In the genomic region with DNA sequence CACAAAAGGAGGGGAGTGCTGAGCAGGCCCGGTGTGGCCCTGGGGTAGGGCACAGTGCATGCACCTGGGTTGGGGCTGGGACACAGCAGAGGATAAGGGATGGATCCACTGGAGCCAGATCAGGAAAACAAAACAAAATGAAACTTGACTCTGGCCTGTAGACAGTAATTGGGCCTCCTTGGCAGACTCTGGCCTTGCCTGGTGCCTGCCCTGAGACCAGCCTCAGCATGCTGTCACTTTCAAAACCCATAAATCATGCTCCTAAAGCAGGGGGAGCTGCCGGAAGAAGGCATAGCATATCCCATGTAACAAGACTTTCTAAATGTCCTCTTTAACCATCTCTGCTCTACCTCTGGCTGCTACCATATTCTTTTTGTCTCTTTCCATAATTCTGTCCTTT, we compare ENCODE assay signal across 15 cellular contexts.
A peak's percentile ranks its signal among the peaks of the same experiment; 100 is the strongest.
DNase-seq lines count a peak whose midpoint lies in the region; TF ChIP-seq lines count a peak whose summit lies in the region.
"Had no signal": no experiment of that assay in that cellular context is flagged by ENCODE, and none has a peak within 500 bp of the region (broad histone marks: within the 10 kb centered on the region; RNA-seq: fewer than 3 reads in every experiment).

No MANE protein-coding gene starts in this region.

- no peaks in the 10 kb centered on the region for H4K20me1 ChIP-seq in osteoblast (ENCODE audit: insufficient read depth, low read length)
- H4K20me1 ChIP-seq in smooth muscle cell (ENCODE audit: low read depth), result no peaks in the 10 kb centered on the region

- peak overlapping the region; percentile 43 for H3K4ac ChIP-seq in neuronal stem cell (ENCODE audit: low read length)

- H3K9ac ChIP-seq in neuronal stem cell (ENCODE audit: low read depth, low read length, poor library complexity) (no peak overlapping the region), smooth muscle cell (ENCODE audit: low read depth) (no peak overlapping the region)

- H3K23ac ChIP-seq in neuronal stem cell (ENCODE audit: low read depth, low read length, poor library complexity), result no peak overlapping the region

- H2AK5ac ChIP-seq in neuronal stem cell (ENCODE audit: low read depth, low read length), result no peak overlapping the region

- H3K4me3 ChIP-seq in HEK293 (ENCODE audit: low read depth, low read length), result no peak overlapping the region
- no peak overlapping the region for H3K4me3 ChIP-seq in neuronal stem cell (ENCODE audit: low read length in 2 of 2)
- H3K4me3 ChIP-seq in osteoblast (ENCODE audit: insufficient read depth, low read length), result no peak overlapping the region
- H3K4me3 ChIP-seq in smooth muscle cell, result no peak overlapping the region
- H3K4me3 ChIP-seq: HAP-1 had no signal

- CTCF ChIA-PET in HEK293 (lab: Yijun Ruan, JAX), result interaction anchor here (0.7 to 1.2 kb wide), 2 partner anchors 18 to 105 kb away, joined by 3 read pairs; no protein-coding TSS in a partner anchor

- H3K4me1 ChIP-seq in HEK293 (ENCODE audit: control insufficient read depth, insufficient read depth, low read length) (peaks cover 3% of the 10 kb centered on the region), neuronal stem cell (ENCODE audit: control insufficient read depth in 2 of 2, insufficient read depth in 1 of 2, low read depth in 1 of 2, low read length in 2 of 2) (peaks cover 4 to 6% of the 10 kb centered on the region in 2 donors), osteoblast (ENCODE audit: insufficient read depth, low read length) (no peaks in the 10 kb centered on the region), smooth muscle cell (ENCODE audit: low read depth) (peaks cover 9% of the 10 kb centered on the region)
- H3K4me1 ChIP-seq: HAP-1 had no signal

- H3K36me3 ChIP-seq in HEK293 (ENCODE audit: control insufficient read depth in 2 of 2, insufficient read depth in 1 of 2, low read length in 2 of 2) (no peaks in the 10 kb centered on the region), neuronal stem cell (replicated peaks in 1 of 2; ENCODE audit: control insufficient read depth in 2 of 2, insufficient read depth in 2 of 2, low read length in 2 of 2) (no peaks in the 10 kb centered on the region), osteoblast (ENCODE audit: insufficient read depth, low read length) (no peaks in the 10 kb centered on the region), smooth muscle cell (ENCODE audit: low read depth) (no peaks in the 10 kb centered on the region)
- H3K36me3 ChIP-seq: HAP-1 had no signal

- no peak overlapping the region for H4K91ac ChIP-seq in neuronal stem cell (ENCODE audit: low read depth, low read length, poor library complexity)

- DNase-seq in DMS 273 (lab: John Stamatoyannopoulos, UW; ENCODE audit: unreplicated experiment) (peak; percentile 65), ecto neural progenitor cell (ENCODE audit: low spot score) (peak; percentile 16), neuronal stem cell (ENCODE audit: low spot score) (no peak), SHP77 (lab: John Stamatoyannopoulos, UW) (no peak), osteoblast (ENCODE audit: insufficient read length, low spot score, missing footprints) (no peak), smooth muscle cell (lab: John Stamatoyannopoulos, UW; ENCODE audit: unreplicated experiment) (no peak)
- DNase-seq: ACHN, AML-193, COR-L47, DMS53, NCI-H1417 treated with DMSO at 0.1 percent for 48 hours, NCI-H2029 treated with DMSO at 0.1 percent for 48 hours had no signal

- H2BK12ac ChIP-seq in neuronal stem cell (ENCODE audit: low read length), result no peak overlapping the region

- no peak overlapping the region for H2AFZ ChIP-seq in neuronal stem cell (ENCODE audit: low read length)
- no peak overlapping the region for H2AFZ ChIP-seq in osteoblast (ENCODE audit: low read length)
- no peak overlapping the region for H2AFZ ChIP-seq in smooth muscle cell (ENCODE audit: low read depth)

- H2BK15ac ChIP-seq in neuronal stem cell (ENCODE audit: low read length), result no peak overlapping the region

- H3K14ac ChIP-seq in neuronal stem cell (ENCODE audit: low read length), result no peak overlapping the region

- H2BK5ac ChIP-seq in neuronal stem cell (ENCODE audit: low read length), result no peak overlapping the region

- POLR2A ChIA-PET in HEK293 (lab: Yijun Ruan, JAX), result no interaction called here

- H3F3A ChIP-seq in smooth muscle cell (ENCODE audit: low read depth), result no peaks in the 10 kb centered on the region

- no peak overlapping the region for H2BK120ac ChIP-seq in neuronal stem cell (ENCODE audit: low read depth, low read length)

- no peak overlapping the region for H4K8ac ChIP-seq in neuronal stem cell (ENCODE audit: low read depth, low read length)

- no peak for TF ChIP-seq CTCF in HEK293 (tag by site-specific recombination; IDR thresholded peaks at IDR 0.05)
- no peak for TF ChIP-seq CTCF in osteoblast (IDR thresholded peaks at IDR 0.05; ENCODE audit: extremely low read depth, low read depth, low read length)
- TF ChIP-seq CTCF in smooth muscle cell (IDR thresholded peaks at IDR 0.05; ENCODE audit: borderline replicate concordance, insufficient read depth, poor library complexity, severe bottlenecking), result no peak

- no peak overlapping the region for H3K27ac ChIP-seq in HEK293 (ENCODE audit: extremely low read depth, low read depth, low read length)
- no peak overlapping the region for H3K27ac ChIP-seq in neuronal stem cell (replicated peaks; ENCODE audit: low read length)
- H3K27ac ChIP-seq in osteoblast (ENCODE audit: low read depth, low read length), result no peak overlapping the region
- H3K27ac ChIP-seq in smooth muscle cell (ENCODE audit: low read depth), result no peak overlapping the region
- H3K27ac ChIP-seq: HL-60 had no signal

- H3K18ac ChIP-seq in neuronal stem cell (ENCODE audit: low read length), result no peak overlapping the region

- WGBS in neuronal stem cell (ENCODE audit: extremely low coverage in 2 of 2, insufficient read length in 2 of 2, insufficient replicate concordance in 1 of 2), 2 donors, result no CpG with 5 or more reads among the region's 2 CpGs
- 69% methylated on average over 2 of the region's 2 CpGs for WGBS in smooth muscle cell (ENCODE audit: low lambda C conversion rate)

- H3K79me1 ChIP-seq in neuronal stem cell (ENCODE audit: low read depth, low read length), result no peaks in the 10 kb centered on the region

- H3K9me3 ChIP-seq in HEK293 (ENCODE audit: control insufficient read depth, insufficient read depth, low read depth, low read length) (no peaks in the 10 kb centered on the region), neuronal stem cell (replicated peaks in 1 of 2; ENCODE audit: control insufficient read depth in 2 of 2, insufficient read depth in 1 of 2, low read depth in 1 of 2, low read length in 2 of 2) (peaks cover 0 to 4% of the 10 kb centered on the region in 2 donors), osteoblast (ENCODE audit: low read depth, low read length) (no peaks in the 10 kb centered on the region), smooth muscle cell (replicated peaks; ENCODE audit: low read depth) (no peaks in the 10 kb centered on the region)
- H3K9me3 ChIP-seq: HAP-1 had no signal

- H3K4me2 ChIP-seq in neuronal stem cell (ENCODE audit: insufficient read depth, low read length, poor library complexity, severe bottlenecking) (no peak overlapping the region), osteoblast (ENCODE audit: insufficient read depth, low read length) (no peak overlapping the region), smooth muscle cell (no peak overlapping the region)

- no peaks in the 10 kb centered on the region for H3K27me3 ChIP-seq in neuronal stem cell (ENCODE audit: control insufficient read depth in 3 of 3, insufficient read depth in 3 of 3, low read depth in 1 of 3, low read length in 3 of 3)
- peaks cover 38% of the 10 kb centered on the region for H3K27me3 ChIP-seq in osteoblast (ENCODE audit: insufficient read depth, low read length)
- no peaks in the 10 kb centered on the region for H3K27me3 ChIP-seq in smooth muscle cell (ENCODE audit: low read depth)

- H3K79me2 ChIP-seq in osteoblast (ENCODE audit: insufficient read depth, low read length) (no peaks in the 10 kb centered on the region), smooth muscle cell (ENCODE audit: low read depth) (no peaks in the 10 kb centered on the region)

TF ChIP-seq in HEK293, 187 proteins besides CTCF, POLR2A, EP300 and RAD21:
- TF ChIP-seq, protein P1, sequence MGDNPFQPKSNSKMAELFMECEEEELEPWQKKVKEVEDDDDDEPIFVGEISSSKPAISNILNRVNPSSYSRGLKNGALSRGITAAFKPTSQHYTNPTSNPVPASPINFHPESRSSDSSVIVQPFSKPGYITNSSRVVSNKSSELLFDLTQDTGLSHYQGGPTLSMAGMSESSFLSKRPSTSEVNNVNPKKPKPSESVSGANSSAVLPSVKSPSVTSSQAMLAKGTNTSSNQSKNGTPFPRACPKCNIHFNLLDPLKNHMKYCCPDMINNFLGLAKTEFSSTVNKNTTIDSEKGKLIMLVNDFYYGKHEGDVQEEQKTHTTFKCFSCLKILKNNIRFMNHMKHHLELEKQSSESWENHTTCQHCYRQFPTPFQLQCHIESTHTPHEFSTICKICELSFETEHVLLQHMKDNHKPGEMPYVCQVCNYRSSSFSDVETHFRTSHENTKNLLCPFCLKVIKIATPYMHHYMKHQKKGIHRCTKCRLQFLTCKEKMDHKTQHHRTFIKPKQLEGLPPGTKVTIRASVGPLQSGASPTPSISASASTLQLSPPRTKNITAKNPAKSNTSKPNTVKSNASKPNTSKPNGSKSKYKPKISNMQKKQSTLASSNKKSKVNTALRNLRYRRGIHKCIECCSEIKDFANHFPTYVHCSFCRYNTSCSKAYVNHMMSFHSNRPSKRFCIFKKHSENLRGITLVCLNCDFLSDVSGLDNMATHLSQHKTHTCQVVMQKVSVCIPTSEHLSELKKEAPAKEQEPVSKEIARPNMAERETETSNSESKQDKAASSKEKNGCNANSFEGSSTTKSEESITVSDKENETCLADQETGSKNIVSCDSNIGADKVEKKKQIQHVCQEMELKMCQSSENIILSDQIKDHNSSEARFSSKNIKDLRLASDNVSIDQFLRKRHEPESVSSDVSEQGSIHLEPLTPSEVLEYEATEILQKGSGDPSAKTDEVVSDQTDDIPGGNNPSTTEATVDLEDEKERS (tag by site-specific recombination; IDR thresholded peaks at IDR 0.05), result no peak
- peak; percentile 50; the same call in 1 of the 2 replicates for TF ChIP-seq ZNF341 (tag by site-specific recombination; IDR thresholded peaks at IDR 0.05; ENCODE audit: low read depth)

Comparison
In these comparisons a context has a peak if more than half of its experiments do, and no peak if none do; other contexts are left out.
1. DNase-seq: peak in DMS 273 (single experiment) and ecto neural progenitor cell (single experiment); none in neuronal stem cell (single experiment), SHP77 (0 of 2), osteoblast (single experiment) and smooth muscle cell (single experiment).